Comparison of ENCODE assay signal across 13 cellular contexts in the genomic region with DNA sequence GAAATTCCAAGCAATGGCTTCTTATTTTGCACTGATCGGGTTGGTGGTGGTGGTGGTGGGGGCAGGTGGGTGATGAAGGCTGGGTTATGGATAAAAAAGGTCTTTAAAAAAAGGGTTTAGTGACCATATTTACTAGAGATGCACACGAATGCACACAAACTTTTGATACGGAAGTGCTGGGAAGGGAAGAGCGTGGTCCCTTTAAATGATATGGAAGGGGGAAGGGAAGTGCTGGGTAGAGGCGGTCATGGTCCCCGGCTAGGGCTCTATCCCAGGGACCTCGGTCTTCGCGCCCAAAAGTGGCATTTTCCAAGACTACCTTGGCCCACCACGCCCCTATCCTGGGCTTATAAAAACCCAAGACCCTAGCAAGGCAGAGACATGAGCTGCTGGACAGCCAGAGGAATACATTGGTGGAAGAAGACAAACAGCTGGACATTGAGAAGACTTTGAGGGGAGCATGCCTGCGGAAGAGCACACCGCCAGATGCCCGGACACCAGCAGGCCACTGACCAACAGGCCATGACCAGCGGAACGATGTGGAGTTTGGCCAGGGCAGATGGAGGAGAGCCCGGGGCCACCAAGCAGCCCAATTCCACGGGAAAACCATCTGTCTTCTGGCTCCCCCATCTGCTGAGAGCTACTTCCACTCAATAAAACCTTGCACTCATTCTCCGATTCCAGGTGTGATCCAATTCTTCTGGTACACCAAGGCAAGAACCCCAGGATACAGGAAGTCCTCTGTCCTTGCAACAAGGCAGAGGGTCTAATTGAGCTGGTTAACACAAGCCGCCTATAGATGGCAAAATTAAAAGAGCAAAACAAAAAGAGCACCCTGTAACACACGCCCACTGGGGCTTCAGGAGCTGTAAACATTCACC.
DNase-seq lines count a peak whose midpoint lies in the region; ATAC-seq lines count a peak whose summit lies in the region.
"Had no signal": no experiment of that assay in that cellular context is flagged by ENCODE, and none has a peak within 500 bp of the region (broad histone marks: within the 10 kb centered on the region; RNA-seq: fewer than 3 reads in every experiment).

No MANE protein-coding gene starts in this region.

- no peaks in the 10 kb centered on the region for H3K9me3 Mint-ChIP-seq in T-helper 2 cell treated with Interferon-gamma antibody and Interleukin-4, amounts not matched to agents 5 μg/mL and 100 μg/mL, for 36 hours
- H3K9me3 Mint-ChIP-seq in naive thymus-derived CD4-positive, alpha-beta T cell: peaks cover 0 to 4% (median 0%) of the 10 kb centered on the region in 11 donors

- no peaks in the 10 kb centered on the region for H3K4me1 ChIP-seq in naive thymus-derived CD4-positive, alpha-beta T cell (ENCODE audit: control insufficient read depth in 2 of 2, insufficient read depth in 2 of 2, low read length in 2 of 2)
- H3K4me1 ChIP-seq: A549 had no signal

- H3K27ac Mint-ChIP-seq in T-helper 2 cell treated with Interferon-gamma antibody and Interleukin-4, amounts not matched to agents 5 μg/mL and 100 μg/mL, for 36 hours: peak overlapping the region; percentile 68
- peak overlapping the region; percentile 78 for H3K27ac Mint-ChIP-seq in T-helper 17 cell
- peak overlapping the region; percentile 72 to 92 (median 84) for H3K27ac Mint-ChIP-seq in naive thymus-derived CD4-positive, alpha-beta T cell

- CTCF ChIA-PET in naive thymus-derived CD4-positive, alpha-beta T cell (lab: Charles Lee): no interaction called here

- peak overlapping the region; percentile 51 for H3K27ac ChIP-seq in naive thymus-derived CD4-positive, alpha-beta T cell (ENCODE audit: low read depth, low read length)
- H3K27ac ChIP-seq: A549 had no signal

- H3K4me3 Mint-ChIP-seq in T-helper 2 cell treated with Interferon-gamma antibody and Interleukin-4, amounts not matched to agents 5 μg/mL and 100 μg/mL, for 36 hours: peak overlapping the region; percentile 64
- peak overlapping the region; percentile 85 for H3K4me3 Mint-ChIP-seq in T-helper 17 cell
- H3K4me3 Mint-ChIP-seq in naive thymus-derived CD4-positive, alpha-beta T cell: peak overlapping the region in 9 of 10 donors; percentile 81 to 89 (median 86)

- H3K4me3 ChIP-seq in naive thymus-derived CD4-positive, alpha-beta T cell (ENCODE audit: low read length): peak overlapping the region; percentile 53
- H3K4me3 ChIP-seq: A549 had no signal

- POLR2A ChIA-PET in naive thymus-derived CD4-positive, alpha-beta T cell (lab: Charles Lee): interaction anchor here (1.0 to 1.1 kb wide), 2 partner anchors 11 to 158 kb away, joined by 3 read pairs; no protein-coding TSS in a partner anchor

- H3K36me3 Mint-ChIP-seq in T-helper 2 cell treated with Interferon-gamma antibody and Interleukin-4, amounts not matched to agents 5 μg/mL and 100 μg/mL, for 36 hours (ENCODE audit: low read depth): no peaks in the 10 kb centered on the region
- H3K36me3 Mint-ChIP-seq in T-helper 17 cell (ENCODE audit: low read depth): no peaks in the 10 kb centered on the region
- H3K36me3 Mint-ChIP-seq in naive thymus-derived CD4-positive, alpha-beta T cell: no peaks in the 10 kb centered on the region

- no peaks in the 10 kb centered on the region for H3K36me3 ChIP-seq in naive thymus-derived CD4-positive, alpha-beta T cell (ENCODE audit: control insufficient read depth in 2 of 3, insufficient read depth in 3 of 3, low read length in 3 of 3)

- ATAC-seq in GM18867 (IDR thresholded peaks at IDR 0.05; ENCODE audit: unreplicated experiment): peak; percentile 16
- ATAC-seq in T-helper 17 cell: no peak
- no peak for ATAC-seq in naive thymus-derived CD4-positive, alpha-beta T cell
- no peak for ATAC-seq in HG03045 (IDR thresholded peaks at IDR 0.05; ENCODE audit: unreplicated experiment)
- ATAC-seq: A549, left ventricle myocardium superior, PC-3 had no signal

- intact Hi-C loops in naive thymus-derived CD4-positive, alpha-beta T cell (cut with micrococcal nuclease): no loop called here

- peaks cover 11% of the 10 kb centered on the region for H3K4me1 Mint-ChIP-seq in T-helper 2 cell treated with Interferon-gamma antibody and Interleukin-4, amounts not matched to agents 5 μg/mL and 100 μg/mL, for 36 hours (ENCODE audit: low read depth)
- peaks cover 8% of the 10 kb centered on the region for H3K4me1 Mint-ChIP-seq in T-helper 17 cell
- peaks cover 0 to 21% (median 15%) of the 10 kb centered on the region in 7 donors for H3K4me1 Mint-ChIP-seq in naive thymus-derived CD4-positive, alpha-beta T cell

- no peak for DNase-seq in T-helper 2 cell treated with Interferon-gamma antibody and Interleukin-4, amounts not matched to agents 5 μg/mL and 100 μg/mL, for 36 hours (ENCODE audit: low spot score)
- DNase-seq in T-helper 2 cell: no peak
- no peak for DNase-seq in T-helper 17 cell
- DNase-seq in naive thymus-derived CD4-positive, alpha-beta T cell: no peak
- no peak for DNase-seq in stimulated activated CD4-positive, alpha-beta T cell treated with anti-CD3 and anti-CD28 coated beads, Interleukin-12 subunit alpha, Interleukin-12 subunit beta, amount 100 ng/mL, for 4 hours
- DNase-seq in SIG-M5 (lab: John Stamatoyannopoulos, UW): no peak
- DNase-seq: foreskin melanocyte, left ventricle myocardium superior, NCI-H510A, PC-3 had no signal

- H3K27me3 Mint-ChIP-seq in T-helper 2 cell treated with Interferon-gamma antibody and Interleukin-4, amounts not matched to agents 5 μg/mL and 100 μg/mL, for 36 hours (ENCODE audit: low read depth): no peaks in the 10 kb centered on the region
- H3K27me3 Mint-ChIP-seq in T-helper 17 cell: no peaks in the 10 kb centered on the region
- H3K27me3 Mint-ChIP-seq in naive thymus-derived CD4-positive, alpha-beta T cell: no peaks in the 10 kb centered on the region

- no peaks in the 10 kb centered on the region for H3K27me3 ChIP-seq in naive thymus-derived CD4-positive, alpha-beta T cell (ENCODE audit: control insufficient read depth in 2 of 2, insufficient read depth in 2 of 2, low read length in 2 of 2)

- H3K9me3 ChIP-seq in T-helper 17 cell (ENCODE audit: control insufficient read depth, low read length, poor library complexity, severe bottlenecking): no peaks in the 10 kb centered on the region
- no peaks in the 10 kb centered on the region for H3K9me3 ChIP-seq in naive thymus-derived CD4-positive, alpha-beta T cell (ENCODE audit: control insufficient read depth in 2 of 3, low read length in 3 of 3)
- H3K9me3 ChIP-seq: A549 had no signal
